ENCODE assay signal across 8 cellular contexts in genomic region chr13:46665630-46666482, GRCh38.
DNase-seq lines count a peak whose midpoint lies in the region; ATAC-seq and TF ChIP-seq lines count a peak whose summit lies in the region.

No MANE protein-coding gene starts in this region.

- H3K4me3 ChIP-seq in left ventricle myocardium inferior (no peak overlapping the region), SK-N-SH (ENCODE audit: low read depth in 2 of 2, low read length in 1 of 2) (no peak overlapping the region), aorta (ENCODE audit: low read length in 2 of 2) (no peak overlapping the region)

- no peak for TF ChIP-seq EP300 in SK-N-SH (IDR thresholded peaks at IDR 0.05; ENCODE audit: borderline replicate concordance in 1 of 2, low read depth in 1 of 2, low read length in 1 of 2)

- POLR2A ChIA-PET in SK-N-SH (lab: Yijun Ruan, JAX): interaction anchor here (1.0 kb wide), 1 partner anchor 45 kb away, joined by 3 read pairs; no protein-coding TSS in a partner anchor

- TF ChIP-seq CTCF in left ventricle myocardium inferior (IDR thresholded peaks at IDR 0.05; ENCODE audit: borderline replicate concordance) (no peak), SK-N-SH (IDR thresholded peaks at IDR 0.05) (no peak)

- H3K4me1 ChIP-seq in left ventricle myocardium inferior: peaks cover 85% of the 10 kb centered on the region
- H3K4me1 ChIP-seq in SK-N-SH (ENCODE audit: control insufficient read depth in 1 of 2, insufficient read depth in 2 of 2, low read depth in 1 of 2, low read length in 1 of 2): peaks cover 18 to 50% of the 10 kb centered on the region in 2 experiments
- peaks cover 4 to 10% of the 10 kb centered on the region in 2 donors for H3K4me1 ChIP-seq in aorta (ENCODE audit: control insufficient read depth in 1 of 2, insufficient read depth in 2 of 2, low read length in 2 of 2)

- no peaks in the 10 kb centered on the region for H3K27me3 ChIP-seq in left ventricle myocardium inferior (ENCODE audit: low read depth)
- H3K27me3 ChIP-seq in SK-N-SH (ENCODE audit: insufficient read depth): no peaks in the 10 kb centered on the region
- H3K27me3 ChIP-seq in aorta (ENCODE audit: control insufficient read depth in 1 of 2, insufficient read depth in 2 of 2, low read length in 1 of 2): no peaks in the 10 kb centered on the region

- H3K9me2 ChIP-seq in SK-N-SH: no peaks in the 10 kb centered on the region

- intact Hi-C loops in left ventricle myocardium inferior (cut with micrococcal nuclease) (loop anchor here (10.0 kb wide), 1 partner anchor 111 kb away; the partner anchor contains the start of gene LRCH1), cardiac septum (cut with DNase I) (no loop called here), left colon (cut with DNase I, micrococcal nuclease) (no loop called here), aorta (cut with DNase I) (no loop called here)

- peaks cover 18% of the 10 kb centered on the region for H3F3A ChIP-seq in SK-N-SH (replicated peaks; ENCODE audit: insufficient read depth)

- peak overlapping the region; percentile 61 for H3K27ac ChIP-seq in left ventricle myocardium inferior (replicated peaks)
- H3K27ac ChIP-seq in SK-N-SH (ENCODE audit: low read depth in 2 of 2, low read length in 1 of 2): peak overlapping the region; percentile 40 to 69; a peak in 3 of 4 replicates
- H3K27ac ChIP-seq in aorta (ENCODE audit: low read depth in 1 of 2, low read length in 2 of 2): peak overlapping the region; percentile 3 to 64

- no peaks in the 10 kb centered on the region for H4K20me1 ChIP-seq in SK-N-SH (ENCODE audit: insufficient read depth)

- ATAC-seq in left colon: peak; percentile 87
- no peak for ATAC-seq in aorta (ENCODE audit: low FRiP score)

- H2AFZ ChIP-seq in SK-N-SH (ENCODE audit: low read depth): no peak overlapping the region

- 67% methylated on average over 7 of the region's 7 CpGs for WGBS in SK-N-SH (ENCODE audit: low lambda C conversion rate)
- 7 to 10% methylated on average over 7 of the region's 7 CpGs for WGBS in aorta, 2 donors

- H3K4me2 ChIP-seq in SK-N-SH: peak overlapping the region; percentile 4; the same call in 1 of the 2 replicates

- H3K9me3 ChIP-seq in left ventricle myocardium inferior (replicated peaks) (no peaks in the 10 kb centered on the region), SK-N-SH (no peaks in the 10 kb centered on the region), aorta (ENCODE audit: control insufficient read depth, low read length) (no peaks in the 10 kb centered on the region)

- TF ChIP-seq RAD21 in SK-N-SH (IDR thresholded peaks at IDR 0.05; ENCODE audit: low read length): no peak

- DNase-seq in left ventricle myocardium inferior (no peak), cardiac septum (ENCODE audit: low spot score) (no peak), SK-N-SH (peak; percentile 29), left colon (no peak), aorta (no peak), D341Med (ENCODE audit: low spot score) (no peak), SW 1271 (lab: John Stamatoyannopoulos, UW) (no peak), NCI-H2029 (lab: John Stamatoyannopoulos, UW) (no peak)

- H3K9ac ChIP-seq in SK-N-SH: no peak overlapping the region

- H3K79me2 ChIP-seq in SK-N-SH (ENCODE audit: insufficient read depth): peaks cover 63% of the 10 kb centered on the region

- CTCF ChIA-PET in SK-N-SH (lab: Yijun Ruan, JAX): interaction anchor here (0.7 to 1.4 kb wide), 6 partner anchors 17 to 73 kb away, joined by 3 to 4 read pairs (median 3); no protein-coding TSS in a partner anchor

- H3K36me3 ChIP-seq in left ventricle myocardium inferior (peaks cover 4% of the 10 kb centered on the region), SK-N-SH (replicated peaks in 1 of 2; ENCODE audit: control insufficient read depth in 1 of 2, insufficient read depth in 2 of 2, low read length in 1 of 2) (peaks cover 4 to 5% of the 10 kb centered on the region in 2 experiments), aorta (ENCODE audit: control insufficient read depth in 1 of 2, insufficient read depth in 2 of 2, low read length in 1 of 2) (no peaks in the 10 kb centered on the region)

TF ChIP-seq in SK-N-SH, 30 proteins besides CTCF, POLR2A, EP300 and RAD21:
- TF ChIP-seq RCOR1 (IDR thresholded peaks at IDR 0.05; ENCODE audit: low read length) (no peak), MXI1 (IDR thresholded peaks at IDR 0.05; ENCODE audit: low read depth, low read length) (no peak), ELF1 (IDR thresholded peaks at IDR 0.05) (no peak), GATA2 (CRISPR knock-in tag; IDR thresholded peaks at IDR 0.05) (no peak), TCF12 (IDR thresholded peaks at IDR 0.05) (no peak), YY1 (IDR thresholded peaks at IDR 0.05; ENCODE audit: low read depth) (no peak), TAF1 (IDR thresholded peaks at IDR 0.05; ENCODE audit: borderline replicate concordance, low read depth, low read length) (no peak), POLR2AphosphoS5 (IDR thresholded peaks at IDR 0.05; ENCODE audit: low read depth, low read length) (no peak), TEAD4 (IDR thresholded peaks at IDR 0.05; ENCODE audit: borderline replicate concordance, insufficient read depth) (no peak), NRF1 (IDR thresholded peaks at IDR 0.05; ENCODE audit: low read depth, low read length) (no peak), RFX5 (IDR thresholded peaks at IDR 0.05; ENCODE audit: low read length) (no peak), JUND (IDR thresholded peaks at IDR 0.05) (no peak), SIN3A (IDR thresholded peaks at IDR 0.05; ENCODE audit: borderline replicate concordance, low read depth, low read length) (no peak)
- TF ChIP-seq, protein P1, sequence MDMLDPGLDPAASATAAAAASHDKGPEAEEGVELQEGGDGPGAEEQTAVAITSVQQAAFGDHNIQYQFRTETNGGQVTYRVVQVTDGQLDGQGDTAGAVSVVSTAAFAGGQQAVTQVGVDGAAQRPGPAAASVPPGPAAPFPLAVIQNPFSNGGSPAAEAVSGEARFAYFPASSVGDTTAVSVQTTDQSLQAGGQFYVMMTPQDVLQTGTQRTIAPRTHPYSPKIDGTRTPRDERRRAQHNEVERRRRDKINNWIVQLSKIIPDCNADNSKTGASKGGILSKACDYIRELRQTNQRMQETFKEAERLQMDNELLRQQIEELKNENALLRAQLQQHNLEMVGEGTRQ (IDR thresholded peaks at IDR 0.05; ENCODE audit: borderline replicate concordance, low read depth, low read length): no peak
- TF ChIP-seq, protein P2, sequence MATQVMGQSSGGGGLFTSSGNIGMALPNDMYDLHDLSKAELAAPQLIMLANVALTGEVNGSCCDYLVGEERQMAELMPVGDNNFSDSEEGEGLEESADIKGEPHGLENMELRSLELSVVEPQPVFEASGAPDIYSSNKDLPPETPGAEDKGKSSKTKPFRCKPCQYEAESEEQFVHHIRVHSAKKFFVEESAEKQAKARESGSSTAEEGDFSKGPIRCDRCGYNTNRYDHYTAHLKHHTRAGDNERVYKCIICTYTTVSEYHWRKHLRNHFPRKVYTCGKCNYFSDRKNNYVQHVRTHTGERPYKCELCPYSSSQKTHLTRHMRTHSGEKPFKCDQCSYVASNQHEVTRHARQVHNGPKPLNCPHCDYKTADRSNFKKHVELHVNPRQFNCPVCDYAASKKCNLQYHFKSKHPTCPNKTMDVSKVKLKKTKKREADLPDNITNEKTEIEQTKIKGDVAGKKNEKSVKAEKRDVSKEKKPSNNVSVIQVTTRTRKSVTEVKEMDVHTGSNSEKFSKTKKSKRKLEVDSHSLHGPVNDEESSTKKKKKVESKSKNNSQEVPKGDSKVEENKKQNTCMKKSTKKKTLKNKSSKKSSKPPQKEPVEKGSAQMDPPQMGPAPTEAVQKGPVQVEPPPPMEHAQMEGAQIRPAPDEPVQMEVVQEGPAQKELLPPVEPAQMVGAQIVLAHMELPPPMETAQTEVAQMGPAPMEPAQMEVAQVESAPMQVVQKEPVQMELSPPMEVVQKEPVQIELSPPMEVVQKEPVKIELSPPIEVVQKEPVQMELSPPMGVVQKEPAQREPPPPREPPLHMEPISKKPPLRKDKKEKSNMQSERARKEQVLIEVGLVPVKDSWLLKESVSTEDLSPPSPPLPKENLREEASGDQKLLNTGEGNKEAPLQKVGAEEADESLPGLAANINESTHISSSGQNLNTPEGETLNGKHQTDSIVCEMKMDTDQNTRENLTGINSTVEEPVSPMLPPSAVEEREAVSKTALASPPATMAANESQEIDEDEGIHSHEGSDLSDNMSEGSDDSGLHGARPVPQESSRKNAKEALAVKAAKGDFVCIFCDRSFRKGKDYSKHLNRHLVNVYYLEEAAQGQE (IDR thresholded peaks at IDR 0.05; ENCODE audit: low read depth, low read length): no peak
